20 cellular contexts compared by ENCODE assay signal in genomic region chr22:19044381-19044780, GRCh38.
DNase-seq lines count a peak whose midpoint lies in the region; ATAC-seq, FAIRE-seq and TF ChIP-seq lines count a peak whose summit lies in the region.
"Had no signal": no experiment of that assay in that cellular context is flagged by ENCODE, and none has a peak within 500 bp of the region (broad histone marks: within the 10 kb centered on the region; RNA-seq: fewer than 3 reads in every experiment).

No MANE protein-coding gene starts in this region.

- H3K4me1 ChIP-seq in HEK293 (ENCODE audit: control insufficient read depth, insufficient read depth, low read length) (no peaks in the 10 kb centered on the region), kidney (ENCODE audit: control insufficient read depth in 1 of 2, insufficient read depth in 1 of 2, low read depth in 1 of 2, low read length in 2 of 2) (no peaks in the 10 kb centered on the region), spleen (no peaks in the 10 kb centered on the region), trophoblast cell (ENCODE audit: control insufficient read depth in 1 of 2, insufficient read depth in 2 of 2, low read length in 2 of 2) (no peaks in the 10 kb centered on the region)
- H3K4me1 ChIP-seq: SJSA1 had no signal

- no peak overlapping the region for H2BK120ac ChIP-seq in trophoblast cell (ENCODE audit: insufficient read depth, low read length, poor library complexity)

- TF ChIP-seq CTCF in HEK293 (tag by site-specific recombination; IDR thresholded peaks at IDR 0.05) (no peak), kidney (IDR thresholded peaks at IDR 0.05; ENCODE audit: borderline replicate concordance, extremely low read depth, insufficient read depth) (no peak), spleen (IDR thresholded peaks at IDR 0.05 in 8 of 11, conservative IDR thresholded peaks at IDR 0.05 in 3 of 11) (no peak), GM13976 (IDR thresholded peaks at IDR 0.05; ENCODE audit: borderline replicate concordance, control extremely low read depth, extremely low read depth, insufficient read depth, missing control alignments) (no peak)

- H3K4ac ChIP-seq in trophoblast cell (ENCODE audit: low read depth, low read length) = no peak overlapping the region

- H2BK12ac ChIP-seq in trophoblast cell (ENCODE audit: low read length) = no peak overlapping the region

- H3K27me3 ChIP-seq in spleen (replicated peaks in 1 of 7) (no peaks in the 10 kb centered on the region), trophoblast cell (ENCODE audit: insufficient read depth, low read length) (no peaks in the 10 kb centered on the region)
- H3K27me3 ChIP-seq: SJSA1 had no signal

- no peak for FAIRE-seq in kidney (lab: Jason Lieb, UNC)
- FAIRE-seq: RCC 7860 had no signal

- no peak overlapping the region for H2AFZ ChIP-seq in trophoblast cell (ENCODE audit: insufficient read depth, low read length, poor library complexity)

- H3K9ac ChIP-seq in kidney (ENCODE audit: low read length in 2 of 2) (no peak overlapping the region), trophoblast cell (ENCODE audit: low read length) (no peak overlapping the region)

- H4K91ac ChIP-seq in trophoblast cell (ENCODE audit: low read depth, low read length) = no peak overlapping the region

- no peak overlapping the region for H3K14ac ChIP-seq in trophoblast cell (ENCODE audit: low read length)

- H3K79me2 ChIP-seq in trophoblast cell (ENCODE audit: control insufficient read depth, insufficient read depth, low read length, poor library complexity) = no peaks in the 10 kb centered on the region

- WGBS in spleen, 5 donors = 86 to 96% (median 88%) methylated on average over 3 to 6 of the region's 6 CpGs
- no CpG with 5 or more reads among the region's 6 CpGs for WGBS in trophoblast cell (ENCODE audit: extremely low coverage, insufficient coverage, insufficient read length)

- H3K79me1 ChIP-seq in trophoblast cell (ENCODE audit: low read length) = no peaks in the 10 kb centered on the region

- no peak overlapping the region for H2AK5ac ChIP-seq in trophoblast cell (ENCODE audit: low read length)

- H4K8ac ChIP-seq in trophoblast cell (ENCODE audit: low read depth, low read length) = no peak overlapping the region

- in situ Hi-C loops in GM13976 (cut with MboI; ENCODE audit: low sequenced_read_pairs, unreplicated experiment) = no loop called here

- POLR2A ChIA-PET in HEK293 (lab: Yijun Ruan, JAX) = interaction anchor here (0.7 kb wide), 1 partner anchor 134 kb away, joined by 3 read pairs; the partner anchor contains the start of gene SLC25A1

- H3K27me3 Mint-ChIP-seq in activated naive CD8-positive, alpha-beta T cell = no peaks in the 10 kb centered on the region
- H3K27me3 Mint-ChIP-seq in activated naive CD8-positive, alpha-beta T cell treated with anti-CD3 and anti-CD28 coated beads, Interleukin-2, amount 50 U/mL, for 24 hours = no peaks in the 10 kb centered on the region
- H3K27me3 Mint-ChIP-seq: B cell had no signal

- CTCF ChIA-PET in HEK293 (lab: Yijun Ruan, JAX) = interaction anchor here (0.9 to 1.6 kb wide), 2 partner anchors 41 to 60 kb away, joined by 3 read pairs; no protein-coding TSS in a partner anchor

- intact Hi-C loops in kidney (cut with DNase I) (no loop called here), spleen (cut with DNase I; ENCODE audit: low total_unique reads) (no loop called here)

- H3K36me3 Mint-ChIP-seq in activated naive CD8-positive, alpha-beta T cell = peaks cover 9% of the 10 kb centered on the region
- peaks cover 24% of the 10 kb centered on the region for H3K36me3 Mint-ChIP-seq in activated naive CD8-positive, alpha-beta T cell treated with anti-CD3 and anti-CD28 coated beads, Interleukin-2, amount 50 U/mL, for 24 hours (ENCODE audit: low read depth)

- TF ChIP-seq POLR2A in spleen (IDR thresholded peaks at IDR 0.05) = no peak

- H3K4me2 ChIP-seq in trophoblast cell (ENCODE audit: low read length) = no peak overlapping the region

- no peak overlapping the region for H2BK5ac ChIP-seq in trophoblast cell (ENCODE audit: low read depth, low read length, poor library complexity)

- no peaks in the 10 kb centered on the region for H3K9me3 ChIP-seq in HEK293 (ENCODE audit: control insufficient read depth, insufficient read depth, low read depth, low read length)
- H3K9me3 ChIP-seq in kidney (ENCODE audit: control insufficient read depth in 1 of 2, low read length in 2 of 2) = no peaks in the 10 kb centered on the region
- no peaks in the 10 kb centered on the region for H3K9me3 ChIP-seq in spleen
- peaks cover 2% of the 10 kb centered on the region for H3K9me3 ChIP-seq in trophoblast cell (ENCODE audit: insufficient read depth, low read depth, low read length)
- H3K9me3 ChIP-seq: SJSA1 had no signal

- H3K23ac ChIP-seq in trophoblast cell (ENCODE audit: low read length) = no peak overlapping the region

- H3K36me3 ChIP-seq in HEK293 (ENCODE audit: control insufficient read depth in 2 of 2, insufficient read depth in 1 of 2, low read length in 2 of 2) = peaks cover 6 to 97% of the 10 kb centered on the region in 2 experiments; a peak in 2 of 3 replicates
- H3K36me3 ChIP-seq in kidney (ENCODE audit: control insufficient read depth in 1 of 2, insufficient read depth in 2 of 2, low read length in 2 of 2) = peaks cover 59 to 69% of the 10 kb centered on the region in 2 donors
- peaks cover 18 to 100% (median 100%) of the 10 kb centered on the region in 6 donors for H3K36me3 ChIP-seq in spleen
- H3K36me3 ChIP-seq in trophoblast cell (ENCODE audit: control insufficient read depth in 1 of 2, insufficient read depth in 2 of 2, low read length in 2 of 2) = peaks cover 79 to 86% of the 10 kb centered on the region in 2 experiments

- no peak overlapping the region for H4K12ac ChIP-seq in trophoblast cell (ENCODE audit: low read depth, low read length)

- no peak overlapping the region for H3K4me3 Mint-ChIP-seq in activated naive CD8-positive, alpha-beta T cell
- no peak overlapping the region for H3K4me3 Mint-ChIP-seq in activated naive CD8-positive, alpha-beta T cell treated with anti-CD3 and anti-CD28 coated beads, Interleukin-2, amount 50 U/mL, for 24 hours
- H3K4me3 Mint-ChIP-seq: B cell had no signal

- H3K4me3 ChIP-seq in HEK293 (ENCODE audit: low read depth, low read length) (no peak overlapping the region), kidney (ENCODE audit: low read length in 2 of 2) (no peak overlapping the region), spleen (no peak overlapping the region), trophoblast cell (ENCODE audit: low read depth, low read length) (no peak overlapping the region)
- H3K4me3 ChIP-seq: SJSA1 had no signal

- no peaks in the 10 kb centered on the region for H3K9me3 Mint-ChIP-seq in activated naive CD8-positive, alpha-beta T cell (ENCODE audit: low read depth)
- H3K9me3 Mint-ChIP-seq in activated naive CD8-positive, alpha-beta T cell treated with anti-CD3 and anti-CD28 coated beads, Interleukin-2, amount 50 U/mL, for 24 hours = no peaks in the 10 kb centered on the region

- peak overlapping the region; percentile 43 for H3K27ac Mint-ChIP-seq in activated naive CD8-positive, alpha-beta T cell
- no peak overlapping the region for H3K27ac Mint-ChIP-seq in activated naive CD8-positive, alpha-beta T cell treated with anti-CD3 and anti-CD28 coated beads, Interleukin-2, amount 50 U/mL, for 24 hours
- H3K27ac Mint-ChIP-seq: B cell had no signal

- H3K4me1 Mint-ChIP-seq in activated naive CD8-positive, alpha-beta T cell (ENCODE audit: low read depth) = no peaks in the 10 kb centered on the region
- no peaks in the 10 kb centered on the region for H3K4me1 Mint-ChIP-seq in activated naive CD8-positive, alpha-beta T cell treated with anti-CD3 and anti-CD28 coated beads, Interleukin-2, amount 50 U/mL, for 24 hours
- H3K4me1 Mint-ChIP-seq: B cell had no signal

- no peak for DNase-seq in activated naive CD8-positive, alpha-beta T cell treated with anti-CD3 and anti-CD28 coated beads, Interleukin-2, amount 50 U/mL, for 24 hours
- DNase-seq in kidney (peak; percentile 38), spleen (peak; percentile 23), GM13976 (ENCODE audit: low spot score) (no peak), trophoblast cell (no peak), occipital lobe (lab: John Stamatoyannopoulos, UW) (no peak)
- DNase-seq: DMS79, HCEC 1CT, MV-4-11, NCI-H1105 treated with DMSO at 0.1 percent for 48 hours, NCI-H2081, NCI-H2171, NCI-H345, NCI-H524 treated with DMSO at 0.1 percent for 48 hours, NCI-H82 had no signal

- no peak overlapping the region for H3K18ac ChIP-seq in trophoblast cell (ENCODE audit: low read length)

- H3K27ac ChIP-seq in HEK293 (ENCODE audit: extremely low read depth, low read depth, low read length) = no peak overlapping the region
- H3K27ac ChIP-seq in kidney (ENCODE audit: low read depth in 2 of 2, low read length in 2 of 2) = no peak overlapping the region
- no peak overlapping the region for H3K27ac ChIP-seq in spleen
- no peak overlapping the region for H3K27ac ChIP-seq in trophoblast cell (ENCODE audit: low read depth, low read length)
- H3K27ac ChIP-seq: SJSA1 had no signal

- no peak for ATAC-seq in activated naive CD8-positive, alpha-beta T cell treated with anti-CD3 and anti-CD28 coated beads, Interleukin-2, amount 50 U/mL, for 24 hours

TF ChIP-seq in HEK293, 187 proteins besides CTCF, POLR2A, EP300 and RAD21:
- TF ChIP-seq PRDM4 (tag by site-specific recombination; IDR thresholded peaks at IDR 0.05) (0 out of 2 replicates have a peak, but pooled peaks have one; percentile 39), ZNF366 (tag by site-specific recombination; conservative IDR thresholded peaks at IDR 0.05) (no peak), KLF1 (tag by site-specific recombination; IDR thresholded peaks at IDR 0.05) (no peak)

Comparison
In these comparisons a context has a peak if more than half of its experiments do, and no peak if none do; other contexts are left out.
1. DNase-seq: peak in kidney (single experiment) and spleen (single experiment); none in activated naive CD8-positive, alpha-beta T cell treated with anti-CD3 and anti-CD28 coated beads, Interleukin-2, amount 50 U/mL, for 24 hours (single experiment), GM13976 (single experiment), trophoblast cell (0 of 2) and occipital lobe (single experiment).